Comparison of ENCODE assay signal across 1 cellular context in the genomic region with DNA sequence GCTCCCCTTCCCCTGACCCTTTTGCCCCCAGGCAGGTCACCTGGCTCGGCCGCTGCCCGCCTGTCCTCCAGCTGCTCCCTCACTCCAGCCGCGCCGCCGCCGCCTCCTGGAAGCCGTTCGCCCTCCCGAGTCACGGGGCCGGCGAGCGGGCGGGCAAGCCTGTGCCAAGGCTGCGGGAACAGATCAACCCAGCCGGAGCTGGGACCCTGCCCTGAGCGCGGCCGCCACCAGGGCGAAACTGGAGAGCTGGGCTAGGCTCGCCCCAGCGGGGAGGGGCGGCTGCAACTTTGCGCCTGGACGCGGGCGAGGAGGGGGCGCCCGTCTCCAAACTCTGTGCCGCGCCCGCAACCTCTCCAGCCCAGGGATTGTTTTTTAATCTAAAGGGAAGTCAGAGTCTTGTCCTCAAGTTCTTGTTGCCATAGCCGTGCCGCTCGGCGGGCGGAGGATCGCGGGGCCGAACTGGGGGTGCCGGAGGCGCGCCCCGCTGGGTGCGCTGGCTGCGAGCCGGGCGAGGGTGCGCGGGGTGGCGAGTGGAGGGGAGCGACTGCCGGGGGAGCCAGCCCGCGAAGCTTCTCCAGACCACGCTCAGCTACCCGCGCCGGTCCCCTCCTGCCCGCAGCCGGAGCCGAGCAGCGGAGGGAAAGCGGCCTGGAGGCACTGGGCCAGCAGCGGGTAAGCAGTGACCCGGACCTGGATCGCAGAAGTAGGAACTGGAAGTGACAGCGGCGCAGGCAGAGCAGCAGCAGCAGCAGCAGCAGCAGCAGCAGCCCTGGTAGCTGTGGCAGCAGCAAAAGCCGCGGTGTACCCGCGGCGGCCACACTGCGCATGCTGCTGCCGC.
TF ChIP-seq lines count a peak whose summit lies in the region.

No MANE protein-coding gene starts in this region.

TF ChIP-seq in GM12878, 131 proteins besides CTCF, POLR2A, EP300 and RAD21:
- TF ChIP-seq ESRRA (IDR thresholded peaks at IDR 0.05; ENCODE audit: low read length) (no peak), BCL3 (IDR thresholded peaks at IDR 0.05; ENCODE audit: borderline replicate concordance, insufficient read depth, low read depth, low read length, poor library complexity, severe bottlenecking) (no peak), EZH2 (IDR thresholded peaks at IDR 0.05; ENCODE audit: borderline replicate concordance, control insufficient read depth, low read depth, low read length) (no peak), ZNF207 (IDR thresholded peaks at IDR 0.05; ENCODE audit: borderline replicate concordance) (no peak), MEF2A (IDR thresholded peaks at IDR 0.05; ENCODE audit: insufficient read depth, low read depth, low read length) (no peak), SREBF2 (IDR thresholded peaks at IDR 0.05; ENCODE audit: low read length) (no peak), ETV6 (conservative IDR thresholded peaks at IDR 0.05 in 1 of 2, IDR thresholded peaks at IDR 0.05 in 1 of 2; ENCODE audit: borderline replicate concordance in 1 of 2, low read depth in 1 of 2) (no peak), SP1 (IDR thresholded peaks at IDR 0.05; ENCODE audit: low read depth, low read length) (no peak), NR2C1 (IDR thresholded peaks at IDR 0.05) (0 out of 2 replicates have a peak, but pooled peaks have one; percentile 38), GATAD2B (conservative IDR thresholded peaks at IDR 0.05; ENCODE audit: low read depth) (peak; percentile 52; the same call in 1 of the 2 replicates), NFIC (IDR thresholded peaks at IDR 0.05; ENCODE audit: low read depth, low read length) (no peak), BHLHE40 (IDR thresholded peaks at IDR 0.05; ENCODE audit: borderline replicate concordance in 1 of 2, low read depth in 2 of 2, low read length in 1 of 2) (peak in 1 of 2 experiments; percentile 18; a peak in 1 of 4 replicates), RCOR1 (conservative IDR thresholded peaks at IDR 0.05; ENCODE audit: low read depth, low read length) (no peak), ZNF384 (IDR thresholded peaks at IDR 0.05; ENCODE audit: borderline replicate concordance, low read depth, low read length) (no peak), IKZF1 (conservative IDR thresholded peaks at IDR 0.05) (peak; percentile 62; the same call in 1 of the 2 replicates), HDAC6 (IDR thresholded peaks at IDR 0.05; ENCODE audit: unreplicated experiment) (peak; percentile 72), SPI1 (IDR thresholded peaks at IDR 0.05; ENCODE audit: borderline replicate concordance, insufficient read depth, low read depth, low read length) (peak; percentile 52; the same call in 1 of the 2 replicates), NFXL1 (IDR thresholded peaks at IDR 0.05; ENCODE audit: borderline replicate concordance) (no peak), CHD1 (IDR thresholded peaks at IDR 0.05; ENCODE audit: low read depth, low read length) (no peak)
- TF ChIP-seq, protein P1, sequence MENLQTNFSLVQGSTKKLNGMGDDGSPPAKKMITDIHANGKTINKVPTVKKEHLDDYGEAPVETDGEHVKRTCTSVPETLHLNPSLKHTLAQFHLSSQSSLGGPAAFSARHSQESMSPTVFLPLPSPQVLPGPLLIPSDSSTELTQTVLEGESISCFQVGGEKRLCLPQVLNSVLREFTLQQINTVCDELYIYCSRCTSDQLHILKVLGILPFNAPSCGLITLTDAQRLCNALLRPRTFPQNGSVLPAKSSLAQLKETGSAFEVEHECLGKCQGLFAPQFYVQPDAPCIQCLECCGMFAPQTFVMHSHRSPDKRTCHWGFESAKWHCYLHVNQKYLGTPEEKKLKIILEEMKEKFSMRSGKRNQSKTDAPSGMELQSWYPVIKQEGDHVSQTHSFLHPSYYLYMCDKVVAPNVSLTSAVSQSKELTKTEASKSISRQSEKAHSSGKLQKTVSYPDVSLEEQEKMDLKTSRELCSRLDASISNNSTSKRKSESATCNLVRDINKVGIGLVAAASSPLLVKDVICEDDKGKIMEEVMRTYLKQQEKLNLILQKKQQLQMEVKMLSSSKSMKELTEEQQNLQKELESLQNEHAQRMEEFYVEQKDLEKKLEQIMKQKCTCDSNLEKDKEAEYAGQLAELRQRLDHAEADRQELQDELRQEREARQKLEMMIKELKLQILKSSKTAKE (IDR thresholded peaks at IDR 0.05; ENCODE audit: low read depth, poor library complexity, severe bottlenecking), result no peak
- TF ChIP-seq, protein P2, sequence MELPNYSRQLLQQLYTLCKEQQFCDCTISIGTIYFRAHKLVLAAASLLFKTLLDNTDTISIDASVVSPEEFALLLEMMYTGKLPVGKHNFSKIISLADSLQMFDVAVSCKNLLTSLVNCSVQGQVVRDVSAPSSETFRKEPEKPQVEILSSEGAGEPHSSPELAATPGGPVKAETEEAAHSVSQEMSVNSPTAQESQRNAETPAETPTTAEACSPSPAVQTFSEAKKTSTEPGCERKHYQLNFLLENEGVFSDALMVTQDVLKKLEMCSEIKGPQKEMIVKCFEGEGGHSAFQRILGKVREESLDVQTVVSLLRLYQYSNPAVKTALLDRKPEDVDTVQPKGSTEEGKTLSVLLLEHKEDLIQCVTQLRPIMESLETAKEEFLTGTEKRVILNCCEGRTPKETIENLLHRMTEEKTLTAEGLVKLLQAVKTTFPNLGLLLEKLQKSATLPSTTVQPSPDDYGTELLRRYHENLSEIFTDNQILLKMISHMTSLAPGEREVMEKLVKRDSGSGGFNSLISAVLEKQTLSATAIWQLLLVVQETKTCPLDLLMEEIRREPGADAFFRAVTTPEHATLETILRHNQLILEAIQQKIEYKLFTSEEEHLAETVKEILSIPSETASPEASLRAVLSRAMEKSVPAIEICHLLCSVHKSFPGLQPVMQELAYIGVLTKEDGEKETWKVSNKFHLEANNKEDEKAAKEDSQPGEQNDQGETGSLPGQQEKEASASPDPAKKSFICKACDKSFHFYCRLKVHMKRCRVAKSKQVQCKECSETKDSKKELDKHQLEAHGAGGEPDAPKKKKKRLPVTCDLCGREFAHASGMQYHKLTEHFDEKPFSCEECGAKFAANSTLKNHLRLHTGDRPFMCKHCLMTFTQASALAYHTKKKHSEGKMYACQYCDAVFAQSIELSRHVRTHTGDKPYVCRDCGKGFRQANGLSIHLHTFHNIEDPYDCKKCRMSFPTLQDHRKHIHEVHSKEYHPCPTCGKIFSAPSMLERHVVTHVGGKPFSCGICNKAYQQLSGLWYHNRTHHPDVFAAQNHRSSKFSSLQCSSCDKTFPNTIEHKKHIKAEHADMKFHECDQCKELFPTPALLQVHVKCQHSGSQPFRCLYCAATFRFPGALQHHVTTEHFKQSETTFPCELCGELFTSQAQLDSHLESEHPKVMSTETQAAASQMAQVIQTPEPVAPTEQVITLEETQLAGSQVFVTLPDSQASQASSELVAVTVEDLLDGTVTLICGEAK (IDR thresholded peaks at IDR 0.05; ENCODE audit: borderline replicate concordance), result no peak
- TF ChIP-seq, protein P3, sequence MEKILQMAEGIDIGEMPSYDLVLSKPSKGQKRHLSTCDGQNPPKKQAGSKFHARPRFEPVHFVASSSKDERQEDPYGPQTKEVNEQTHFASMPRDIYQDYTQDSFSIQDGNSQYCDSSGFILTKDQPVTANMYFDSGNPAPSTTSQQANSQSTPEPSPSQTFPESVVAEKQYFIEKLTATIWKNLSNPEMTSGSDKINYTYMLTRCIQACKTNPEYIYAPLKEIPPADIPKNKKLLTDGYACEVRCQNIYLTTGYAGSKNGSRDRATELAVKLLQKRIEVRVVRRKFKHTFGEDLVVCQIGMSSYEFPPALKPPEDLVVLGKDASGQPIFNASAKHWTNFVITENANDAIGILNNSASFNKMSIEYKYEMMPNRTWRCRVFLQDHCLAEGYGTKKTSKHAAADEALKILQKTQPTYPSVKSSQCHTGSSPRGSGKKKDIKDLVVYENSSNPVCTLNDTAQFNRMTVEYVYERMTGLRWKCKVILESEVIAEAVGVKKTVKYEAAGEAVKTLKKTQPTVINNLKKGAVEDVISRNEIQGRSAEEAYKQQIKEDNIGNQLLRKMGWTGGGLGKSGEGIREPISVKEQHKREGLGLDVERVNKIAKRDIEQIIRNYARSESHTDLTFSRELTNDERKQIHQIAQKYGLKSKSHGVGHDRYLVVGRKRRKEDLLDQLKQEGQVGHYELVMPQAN (conservative IDR thresholded peaks at IDR 0.05), result peak; percentile 31; the same call in 1 of the 2 replicates
